ENCODE assay signal across 6 cellular contexts in genomic region chr12:47025349-47025748, GRCh38. TPM values are rescaled to one million over a fixed set of nuclear protein-coding genes. Genes with fewer than 3 reads are reported as not detected.
"Had no signal": no experiment of that assay in that cellular context is flagged by ENCODE, and none has a peak within 500 bp of the region (broad histone marks: within the 10 kb centered on the region; RNA-seq: fewer than 3 reads in every experiment).

No MANE protein-coding gene starts in this region.

- H3K4me3 ChIP-seq: K562 had no signal

- DNase-seq: IMR-90, KBM-7, KG1 had no signal

- H3K27ac ChIP-seq: HL-60 had no signal

RNA-seq across cellular contexts. Expression of gene AMIGO2, which starts 54.4 kb away (rescaled TPM):
- total RNA-seq: HepG2 had no signal
